ENCODE assay signal across 19 cellular contexts in the genomic region with DNA sequence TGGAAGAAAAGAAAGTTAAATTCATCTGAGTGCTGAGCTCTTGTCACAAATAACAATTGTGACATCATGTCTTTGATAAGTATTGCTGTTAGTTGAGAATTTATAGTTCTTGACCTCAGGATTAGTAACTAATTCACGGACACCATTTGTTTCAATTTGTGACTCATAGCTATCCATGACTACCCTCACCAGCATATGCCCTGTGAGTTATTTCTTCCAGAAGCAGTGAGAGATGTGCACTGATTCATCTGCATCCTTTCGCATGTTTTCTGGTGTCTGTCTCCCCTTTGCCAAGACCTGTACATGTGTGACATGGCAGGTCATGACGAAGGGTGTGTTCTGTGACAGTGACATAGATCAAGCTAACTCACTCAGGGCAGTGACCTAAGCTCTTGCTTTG.
A peak's percentile ranks its signal among the peaks of the same experiment; 100 is the strongest.
DNase-seq lines count a peak whose midpoint lies in the region; ATAC-seq and TF ChIP-seq lines count a peak whose summit lies in the region.
"Had no signal": no experiment of that assay in that cellular context is flagged by ENCODE, and none has a peak within 500 bp of the region (broad histone marks: within the 10 kb centered on the region; RNA-seq: fewer than 3 reads in every experiment).

No MANE protein-coding gene starts in this region.

- peaks cover 7% of the 10 kb centered on the region for H3K4me1 ChIP-seq in adipocyte (ENCODE audit: control insufficient read depth, insufficient read depth, low read length)

- H3K4me3 ChIP-seq in adipocyte (ENCODE audit: low read length) (no peak overlapping the region), fibroblast of villous mesenchyme (ENCODE audit: low read depth, low read length) (no peak overlapping the region)
- H3K4me3 ChIP-seq: BLaER1 treated with 17β-estradiol and CSF1 and Interleukin-3, amounts not matched to agents 10 nM and 100 nM had no signal

- no peaks in the 10 kb centered on the region for H3K4me1 Mint-ChIP-seq in stimulated activated memory B cell treated with anti-CD40 and anti-IgM and Interleukin-4, amounts not matched to agents 10 μg/mL and 1 μg/mL and 100 μg/mL, for 72 hours
- H3K4me1 Mint-ChIP-seq in glutamatergic neuron (ENCODE audit: low read depth, unreplicated experiment), result peaks cover 9% of the 10 kb centered on the region

- no peak overlapping the region for H3K9ac ChIP-seq in adipocyte (ENCODE audit: low read length)
- H3K9ac ChIP-seq: BLaER1 treated with 17β-estradiol and CSF1 and Interleukin-3, amounts not matched to agents 10 nM and 100 nM; KMS-11 had no signal

- H3K27ac Mint-ChIP-seq in stimulated activated memory B cell treated with anti-CD40 and anti-IgM and Interleukin-4, amounts not matched to agents 10 μg/mL and 1 μg/mL and 100 μg/mL, for 72 hours, result no peak overlapping the region
- H3K27ac Mint-ChIP-seq in glutamatergic neuron (ENCODE audit: unreplicated experiment), result no peak overlapping the region
- H3K27ac Mint-ChIP-seq: activated naive CD8-positive, alpha-beta T cell; stimulated activated naive CD8-positive, alpha-beta T cell treated with anti-CD3 and anti-CD28 coated beads, Interleukin-15, Interleukin-2, amounts not matched to agents 100 ng/mL and 50 ng/mL, for 24 hours had no signal

- H3K36me3 ChIP-seq in adipocyte (ENCODE audit: control insufficient read depth, insufficient read depth, low read length, severe bottlenecking), result peaks cover 2% of the 10 kb centered on the region
- H3K36me3 ChIP-seq: BLaER1 treated with 17β-estradiol and CSF1 and Interleukin-3, amounts not matched to agents 10 nM and 100 nM had no signal

- ATAC-seq in stimulated activated memory B cell treated with anti-CD40 and anti-IgM and Interleukin-4, amounts not matched to agents 10 μg/mL and 1 μg/mL and 100 μg/mL, for 72 hours, result no peak
- ATAC-seq in HG03565 (IDR thresholded peaks at IDR 0.05; ENCODE audit: unreplicated experiment), result no peak

- H3K4me3 Mint-ChIP-seq in stimulated activated memory B cell treated with anti-CD40 and anti-IgM and Interleukin-4, amounts not matched to agents 10 μg/mL and 1 μg/mL and 100 μg/mL, for 72 hours, result no peak overlapping the region
- no peak overlapping the region for H3K4me3 Mint-ChIP-seq in glutamatergic neuron (ENCODE audit: unreplicated experiment)
- H3K4me3 Mint-ChIP-seq: activated naive CD8-positive, alpha-beta T cell; stimulated activated naive CD8-positive, alpha-beta T cell treated with anti-CD3 and anti-CD28 coated beads, Interleukin-15, Interleukin-2, amounts not matched to agents 100 ng/mL and 50 ng/mL, for 24 hours had no signal

- DNase-seq in ACHN, result peak; percentile 79
- peak; percentile 16 for DNase-seq in GM04504 (ENCODE audit: low read depth)
- DNase-seq in adipocyte (ENCODE audit: low read depth), result peak; percentile 10
- DNase-seq in fibroblast of villous mesenchyme (ENCODE audit: low read depth), result peak; percentile 17
- no peak for DNase-seq in OCI-M1 (lab: John Stamatoyannopoulos, UW)
- no peak for DNase-seq in glutamatergic neuron
- DNase-seq: activated CD8-positive, alpha-beta memory T cell treated with anti-CD3 and anti-CD28 coated beads, Interleukin-2, amount 50 U/mL, for 48 hours; cortex of kidney; DMS79 treated with DMSO at 0.1 percent for 48 hours; islet precursor cell; NCI-H1694 treated with DMSO at 0.1 percent for 48 hours; NCI-H748 treated with DMSO at 0.1 percent for 48 hours; retina had no signal

- H3K9me3 Mint-ChIP-seq in stimulated activated memory B cell treated with anti-CD40 and anti-IgM and Interleukin-4, amounts not matched to agents 10 μg/mL and 1 μg/mL and 100 μg/mL, for 72 hours, result no peaks in the 10 kb centered on the region
- H3K9me3 Mint-ChIP-seq in glutamatergic neuron (ENCODE audit: unreplicated experiment), result no peaks in the 10 kb centered on the region
- H3K9me3 Mint-ChIP-seq: stimulated activated naive CD8-positive, alpha-beta T cell treated with anti-CD3 and anti-CD28 coated beads, Interleukin-15, Interleukin-2, amounts not matched to agents 100 ng/mL and 50 ng/mL, for 24 hours had no signal

- in situ Hi-C loops in ACHN (cut with HindIII; ENCODE audit: low pct_ligation_motif_present, low pct_unique_long_range_greater_than_20kb, low sequenced_read_pairs), result no loop called here

- TF ChIP-seq CTCF in fibroblast of villous mesenchyme (IDR thresholded peaks at IDR 0.05; ENCODE audit: insufficient read depth, low read depth, low read length) (no peak), glutamatergic neuron (IDR thresholded peaks at IDR 0.05; ENCODE audit: partially characterized antibody, unreplicated experiment) (no peak)

- no peaks in the 10 kb centered on the region for H3K36me3 Mint-ChIP-seq in stimulated activated memory B cell treated with anti-CD40 and anti-IgM and Interleukin-4, amounts not matched to agents 10 μg/mL and 1 μg/mL and 100 μg/mL, for 72 hours
- no peaks in the 10 kb centered on the region for H3K36me3 Mint-ChIP-seq in glutamatergic neuron (ENCODE audit: unreplicated experiment)
- H3K36me3 Mint-ChIP-seq: activated naive CD8-positive, alpha-beta T cell had no signal

- no peaks in the 10 kb centered on the region for H3K9me3 ChIP-seq in adipocyte (ENCODE audit: control insufficient read depth, low read length)
- H3K9me3 ChIP-seq: BLaER1 treated with 17β-estradiol and CSF1 and Interleukin-3, amounts not matched to agents 10 nM and 100 nM had no signal

- H3K27me3 Mint-ChIP-seq in stimulated activated memory B cell treated with anti-CD40 and anti-IgM and Interleukin-4, amounts not matched to agents 10 μg/mL and 1 μg/mL and 100 μg/mL, for 72 hours, result peaks cover 10% of the 10 kb centered on the region
- no peaks in the 10 kb centered on the region for H3K27me3 Mint-ChIP-seq in glutamatergic neuron (ENCODE audit: unreplicated experiment)

- H3K27me3 ChIP-seq in adipocyte (replicated peaks; ENCODE audit: control insufficient read depth, insufficient read depth, low read length), result no peaks in the 10 kb centered on the region
- H3K27me3 ChIP-seq: BLaER1 treated with 17β-estradiol and CSF1 and Interleukin-3, amounts not matched to agents 10 nM and 100 nM had no signal

Comparison
In these comparisons a context has a peak if more than half of its experiments do, and no peak if none do; other contexts are left out.
1. DNase-seq: peak in ACHN (single experiment), GM04504 (single experiment), adipocyte (single experiment) and fibroblast of villous mesenchyme (single experiment); none in OCI-M1 (single experiment) and glutamatergic neuron (single experiment).